ENCODE assay signal across 24 cellular contexts in genomic region chr1:58664881-58665280, GRCh38. TPM values are rescaled to one million over a fixed set of nuclear protein-coding genes. Genes with fewer than 3 reads are reported as not detected.
DNase-seq lines count a peak whose midpoint lies in the region; ATAC-seq and TF ChIP-seq lines count a peak whose summit lies in the region.
"Had no signal": no experiment of that assay in that cellular context is flagged by ENCODE, and none has a peak within 500 bp of the region (broad histone marks: within the 10 kb centered on the region; RNA-seq: fewer than 3 reads in every experiment).

No MANE protein-coding gene starts in this region.

- H3K4me3 ChIP-seq in heart right ventricle (no peak overlapping the region), cardiac fibroblast (replicated peaks in 1 of 2; ENCODE audit: low read depth in 2 of 2, low read length in 2 of 2) (no peak overlapping the region), sigmoid colon (no peak overlapping the region)
- H3K4me3 ChIP-seq: A549, SJCRH30, tibial artery had no signal

- H3K9me3 ChIP-seq in heart right ventricle (no peaks in the 10 kb centered on the region), sigmoid colon (no peaks in the 10 kb centered on the region)
- H3K9me3 ChIP-seq: A549, SJCRH30, tibial artery had no signal

- ATAC-seq in heart right ventricle (peak in 5 of 8 donors; percentile 11 to 67 (median 37)), Right ventricle myocardium superior (ENCODE audit: poor library complexity) (no peak)
- ATAC-seq: A549; activated CD4-positive, alpha-beta T cell treated with anti-CD3 and anti-CD28 coated beads for 36 hours; natural killer cell; Panc1 had no signal

- intact Hi-C loops in heart right ventricle (cut with DNase I): no loop called here
- intact Hi-C loops in Right ventricle myocardium superior (cut with DNase I): no loop called here
- intact Hi-C loops in sigmoid colon (cut with DNase I): no loop called here

- 37 to 57% methylated on average over 2 of the region's 2 CpGs for WGBS in heart right ventricle, 2 donors
- 91 to 93% methylated on average over 2 of the region's 2 CpGs for WGBS in sigmoid colon, 2 donors

- H3K4me1 ChIP-seq in heart right ventricle: peaks cover 0 to 19% (median 12%) of the 10 kb centered on the region in 9 donors
- no peaks in the 10 kb centered on the region for H3K4me1 ChIP-seq in sigmoid colon
- H3K4me1 ChIP-seq: SJCRH30 had no signal

- TF ChIP-seq CTCF in heart right ventricle (IDR thresholded peaks at IDR 0.05) (no peak), cardiac fibroblast (IDR thresholded peaks at IDR 0.05; ENCODE audit: low read depth, low read length) (no peak), sigmoid colon (IDR thresholded peaks at IDR 0.05) (no peak)

- DNase-seq in heart right ventricle (no peak), Right ventricle myocardium superior (no peak), cardiac fibroblast (ENCODE audit: low read depth in 2 of 2) (peak; percentile 35 to 57), globus pallidus (ENCODE audit: low spot score) (peak; percentile 35), substantia nigra (lab: John Stamatoyannopoulos, UW) (peak in 1 of 49 donors; percentile 5), sigmoid colon (no peak), NCI-H774 (lab: John Stamatoyannopoulos, UW) (no peak), NCI-H446 (lab: John Stamatoyannopoulos, UW) (no peak)
- DNase-seq: activated CD4-positive, alpha-beta T cell treated with anti-CD3 and anti-CD28 coated beads for 36 hours; activated CD8-positive, alpha-beta memory T cell treated with anti-CD3 and anti-CD28 coated beads for 24 hours; activated gamma-delta T cell treated with Interleukin-2 at 50 U/mL for 16 hours; activated T-cell treated with anti-CD3 and anti-CD28 coated beads, Interleukin-2, amount 50 U/mL, for 1 hour; brain microvascular endothelial cell; COR-L47; DMS79 treated with DMSO at 0.1 percent for 48 hours; H9; KG1; natural killer cell; NCI-H1436 treated with DMSO at 0.1 percent for 48 hours; NCI-H510A; SJCRH30; tibial artery had no signal

- TF ChIP-seq EP300 in sigmoid colon (IDR thresholded peaks at IDR 0.05): no peak

- no peaks in the 10 kb centered on the region for H3K27me3 ChIP-seq in heart right ventricle
- H3K27me3 ChIP-seq in sigmoid colon: no peaks in the 10 kb centered on the region
- H3K27me3 ChIP-seq: brain microvascular endothelial cell, SJCRH30, tibial artery had no signal

- peak overlapping the region in 1 of 10 donors; percentile 38 for H3K27ac ChIP-seq in heart right ventricle
- H3K27ac ChIP-seq in substantia nigra (ENCODE audit: low read depth, low read length, poor library complexity, severe bottlenecking): peak overlapping the region; percentile 67
- no peak overlapping the region for H3K27ac ChIP-seq in sigmoid colon
- H3K27ac ChIP-seq: A549, brain microvascular endothelial cell, SJCRH30, tibial artery had no signal

- no peak for TF ChIP-seq POLR2A in sigmoid colon (IDR thresholded peaks at IDR 0.05)

- peaks cover 0 to 100% (median 61%) of the 10 kb centered on the region in 9 donors for H3K36me3 ChIP-seq in heart right ventricle
- peaks cover 0 to 97% (median 9%) of the 10 kb centered on the region in 4 donors for H3K36me3 ChIP-seq in sigmoid colon

RNA-seq across cellular contexts. Expression of gene MYSM1, which starts 35.0 kb away (rescaled TPM):
- total RNA-seq in heart right ventricle: 10 to 100 TPM; 16.2 to 27.7 (median 19.5) TPM
- 10 to 100 TPM in 1 of 2 donors, 1 to 10 TPM in 1; 3.9 to 32.1 TPM for polyA plus RNA-seq in heart right ventricle
- 20.3 TPM for total RNA-seq in Right ventricle myocardium superior
- 10 to 100 TPM; 18.1 to 47.1 (median 27.2) TPM for total RNA-seq in sigmoid colon
- 10 to 100 TPM in 1 of 3 donors, 1 to 10 TPM in 2; 3.9 to 11.1 (median 6.0) TPM for polyA plus RNA-seq in sigmoid colon

Comparison
In these comparisons a context has a peak if more than half of its experiments do, and no peak if none do; other contexts are left out.
1. DNase-seq: peak in cardiac fibroblast (2 of 2) and globus pallidus (single experiment); none in heart right ventricle (0 of 2), Right ventricle myocardium superior (single experiment), sigmoid colon (single experiment), NCI-H774 (single experiment) and NCI-H446 (0 of 2).